In the genomic region with DNA sequence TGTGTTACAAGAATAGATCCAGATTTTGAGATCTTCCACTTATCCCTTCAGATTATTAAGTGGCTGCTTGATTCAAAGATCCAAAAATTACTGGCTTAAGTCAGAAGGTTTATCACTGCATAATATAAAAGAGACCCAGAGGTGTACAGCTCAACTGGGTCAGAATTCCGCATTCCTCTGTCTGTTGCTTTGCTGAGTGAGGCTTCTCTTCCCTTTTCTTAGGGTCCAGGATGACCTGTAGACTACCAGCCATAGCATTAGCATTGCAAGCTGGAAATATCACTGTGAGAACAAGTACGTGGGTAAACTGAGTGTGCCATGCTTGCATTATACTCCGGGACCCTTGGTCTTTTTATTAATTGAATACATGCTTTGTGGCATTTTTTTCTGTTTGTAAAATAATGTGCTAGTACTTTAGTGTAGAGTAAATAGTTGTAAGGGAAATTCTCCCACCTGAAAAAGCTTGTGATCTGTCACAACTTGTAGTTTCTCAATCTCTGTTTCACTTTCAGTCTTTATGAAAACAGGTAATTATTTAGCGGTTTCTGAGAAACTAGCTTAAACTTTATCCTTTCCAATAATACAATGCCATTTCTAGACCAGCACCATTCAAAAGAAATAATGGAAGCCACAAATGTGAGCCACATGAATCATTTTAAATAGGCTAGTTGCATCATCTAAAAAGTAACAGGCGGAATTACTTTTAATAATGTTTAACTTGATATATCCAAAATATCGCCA, we compare ENCODE assay signal across 12 cellular contexts.
DNase-seq lines count a peak whose midpoint lies in the region; ATAC-seq and TF ChIP-seq lines count a peak whose summit lies in the region.
"Had no signal": no experiment of that assay in that cellular context is flagged by ENCODE, and none has a peak within 500 bp of the region (broad histone marks: within the 10 kb centered on the region; RNA-seq: fewer than 3 reads in every experiment).

No MANE protein-coding gene starts in this region.

- no peaks in the 10 kb centered on the region for H3K36me3 ChIP-seq in CD8-positive, alpha-beta T cell (ENCODE audit: insufficient read depth, low read length)
- H3K36me3 ChIP-seq: prostate gland had no signal

- H3K9me3 ChIP-seq in CD8-positive, alpha-beta T cell (ENCODE audit: low read length), result no peaks in the 10 kb centered on the region
- H3K9me3 ChIP-seq: prostate gland had no signal

- peaks cover 12% of the 10 kb centered on the region for H3K4me1 ChIP-seq in CD8-positive, alpha-beta T cell (ENCODE audit: insufficient read depth, low read length)
- H3K4me1 ChIP-seq: prostate gland had no signal

- CTCF ChIA-PET in CD8-positive, alpha-beta T cell (lab: Charles Lee), result interaction anchor here (0.7 to 5.1 kb wide), 18 partner anchors 8 to 477 kb away, joined by 3 to 24 read pairs (median 5); no protein-coding TSS in a partner anchor

- H3K27ac ChIP-seq in CD8-positive, alpha-beta T cell (ENCODE audit: low read depth, low read length), result no peak overlapping the region
- H3K27ac ChIP-seq: HL-60, prostate gland had no signal

- H3K4me3 Mint-ChIP-seq in CD8-positive, alpha-beta T cell, result no peak overlapping the region
- H3K4me3 Mint-ChIP-seq in activated naive CD8-positive, alpha-beta T cell, result peak overlapping the region; percentile 48
- H3K4me3 Mint-ChIP-seq: HFFc6 had no signal

- peaks cover 35% of the 10 kb centered on the region for H3K4me1 Mint-ChIP-seq in CD8-positive, alpha-beta T cell (ENCODE audit: low read depth)
- H3K4me1 Mint-ChIP-seq in activated naive CD8-positive, alpha-beta T cell (ENCODE audit: low read depth), result peaks cover 31% of the 10 kb centered on the region

- H3K27me3 ChIP-seq in CD8-positive, alpha-beta T cell (ENCODE audit: insufficient read depth, low read length), result no peaks in the 10 kb centered on the region

- no peak overlapping the region for H3K4me3 ChIP-seq in CD8-positive, alpha-beta T cell (ENCODE audit: low read depth, low read length)
- H3K4me3 ChIP-seq: prostate gland had no signal

- intact Hi-C loops in CD8-positive, alpha-beta T cell (cut with DNase I, micrococcal nuclease), result loop anchor here in 1 of 2 experiments (10.0 kb wide), 1 partner anchor 615 kb away; no protein-coding TSS in a partner anchor
- intact Hi-C loops in left colon (cut with DNase I, micrococcal nuclease), result loop anchor here in 1 of 2 donors (10.0 kb wide), 1 partner anchor 245 kb away; no protein-coding TSS in a partner anchor

- no peak for TF ChIP-seq CTCF in CD8-positive, alpha-beta T cell (IDR thresholded peaks at IDR 0.05)

- no peak for DNase-seq in CD8-positive, alpha-beta T cell
- DNase-seq in cerebellar nuclear complex (lab: John Stamatoyannopoulos, UW), result no peak
- DNase-seq in stimulated activated CD4-positive, alpha-beta T cell treated with anti-CD3 and anti-CD28 coated beads, Interleukin-2, amount 100 ng/mL, for 48 hours, result no peak
- DNase-seq in left colon, result no peak
- DNase-seq: stimulated activated CD4-positive, alpha-beta T cell treated with anti-CD3 and anti-CD28 coated beads, Interleukin-2, amount 100 ng/mL, for 24 hours had no signal

- peaks cover 38% of the 10 kb centered on the region for H3K36me3 Mint-ChIP-seq in CD8-positive, alpha-beta T cell
- H3K36me3 Mint-ChIP-seq in activated naive CD8-positive, alpha-beta T cell, result no peaks in the 10 kb centered on the region

- POLR2A ChIA-PET in CD8-positive, alpha-beta T cell (lab: Charles Lee), result interaction anchor here (0.6 to 1.8 kb wide), 2 partner anchors 62 to 114 kb away, joined by 3 to 6 read pairs; a partner anchor contains a TSS

- no peak for ATAC-seq in CD8-positive, alpha-beta T cell
- ATAC-seq in GM18517 (IDR thresholded peaks at IDR 0.05; ENCODE audit: unreplicated experiment) (peak; percentile 62), HG03108 (IDR thresholded peaks at IDR 0.05; ENCODE audit: unreplicated experiment) (peak; percentile 52), HG03565 (IDR thresholded peaks at IDR 0.05; ENCODE audit: unreplicated experiment) (no peak), left colon (no peak)

- H3K27me3 Mint-ChIP-seq in CD8-positive, alpha-beta T cell (ENCODE audit: low read depth), result no peaks in the 10 kb centered on the region
- H3K27me3 Mint-ChIP-seq in activated naive CD8-positive, alpha-beta T cell, result no peaks in the 10 kb centered on the region

- H3K27ac Mint-ChIP-seq in CD8-positive, alpha-beta T cell, result peak overlapping the region; percentile 52
- H3K27ac Mint-ChIP-seq in activated naive CD8-positive, alpha-beta T cell, result peak overlapping the region; percentile 91
- H3K27ac Mint-ChIP-seq: HFFc6 had no signal

- no peaks in the 10 kb centered on the region for H3K9me3 Mint-ChIP-seq in CD8-positive, alpha-beta T cell
- no peaks in the 10 kb centered on the region for H3K9me3 Mint-ChIP-seq in activated naive CD8-positive, alpha-beta T cell (ENCODE audit: low read depth)
- H3K9me3 Mint-ChIP-seq: HFFc6 had no signal

Comparison
In these comparisons a context has a peak if more than half of its experiments do, and no peak if none do; other contexts are left out.
1. ATAC-seq: peak in GM18517 (single experiment) and HG03108 (single experiment); none in CD8-positive, alpha-beta T cell (single experiment), HG03565 (single experiment) and left colon (single experiment).